ENCODE assay signal across 29 cellular contexts in genomic region chr3:11055496-11055895, GRCh38.
DNase-seq lines count a peak whose midpoint lies in the region; ATAC-seq, FAIRE-seq and TF ChIP-seq lines count a peak whose summit lies in the region.
"Had no signal": no experiment of that assay in that cellular context is flagged by ENCODE, and none has a peak within 500 bp of the region (broad histone marks: within the 10 kb centered on the region; RNA-seq: fewer than 3 reads in every experiment).

No MANE protein-coding gene starts in this region.

- H3K79me2 ChIP-seq in H1 (ENCODE audit: control insufficient read depth in 1 of 2, insufficient read depth in 2 of 2, low read length in 2 of 2) = no peaks in the 10 kb centered on the region

- peaks cover 0 to 3% (median 1%) of the 10 kb centered on the region in 4 experiments; a peak in 1 of 7 replicates for H3K4me1 ChIP-seq in H1 (replicated peaks in 1 of 4; ENCODE audit: control insufficient read depth in 3 of 4, insufficient read depth in 4 of 4, low read length in 3 of 4)
- H3K4me1 ChIP-seq: BE2C, Caco-2 had no signal

- FAIRE-seq in H1 (lab: Jason Lieb, UNC) = no peak
- FAIRE-seq: A204.1, A549, D721Med had no signal

- H4K20me1 ChIP-seq in H1 (replicated peaks in 1 of 2; ENCODE audit: control insufficient read depth in 1 of 2, insufficient read depth in 2 of 2, low read length in 2 of 2) = peaks cover 0 to 3% of the 10 kb centered on the region in 2 experiments
- H4K20me1 ChIP-seq: BLaER1; BLaER1 treated with 17β-estradiol and CSF1 and Interleukin-3, amounts not matched to agents 10 nM and 100 nM had no signal

- H3K56ac ChIP-seq in H1 (replicated peaks; ENCODE audit: insufficient read length, low read depth, low read length) = no peak overlapping the region

- no peak overlapping the region for H2AFZ ChIP-seq in H1 (ENCODE audit: low read length)

- H2BK5ac ChIP-seq in H1 (ENCODE audit: low read depth, low read length) = no peak overlapping the region

- no peak overlapping the region for H2BK120ac ChIP-seq in H1 (replicated peaks; ENCODE audit: low read depth, low read length)

- TF ChIP-seq POLR2A in H1 (IDR thresholded peaks at IDR 0.05; ENCODE audit: control extremely low read depth in 1 of 2, low read depth in 2 of 2, low read length in 2 of 2) = no peak

- peak overlapping the region; percentile 57; the same call in 1 of the 2 replicates for H4K8ac ChIP-seq in H1 (ENCODE audit: extremely low read depth, insufficient read depth, low read length)

- CTCF ChIA-PET in H1 (lab: Charles Lee; ENCODE audit: partially characterized antibody) = interaction anchor here (0.6 to 3.0 kb wide), 8 partner anchors 7 to 297 kb away, joined by 3 to 15 read pairs (median 4); no protein-coding TSS in a partner anchor

- no peak overlapping the region for H2BK15ac ChIP-seq in H1 (ENCODE audit: low read length)

- no peak overlapping the region for H3K18ac ChIP-seq in H1 (ENCODE audit: extremely low read depth, low read length)

- no peak for ATAC-seq in GM19467 (IDR thresholded peaks at IDR 0.05; ENCODE audit: unreplicated experiment)
- ATAC-seq: A549; CD8-positive, alpha-beta T cell had no signal

- no peak for TF ChIP-seq EP300 in H1 (IDR thresholded peaks at IDR 0.05; ENCODE audit: borderline replicate concordance in 1 of 2, low read depth in 2 of 2, low read length in 2 of 2)

- no peak overlapping the region for H4K5ac ChIP-seq in H1 (ENCODE audit: insufficient read length, low read depth, low read length)

- H4K91ac ChIP-seq in H1 (replicated peaks; ENCODE audit: insufficient read length, low read length) = no peak overlapping the region

- no peak overlapping the region for H2BK12ac ChIP-seq in H1 (ENCODE audit: low read depth, low read length)

- H3K27me3 ChIP-seq in H1 (replicated peaks in 1 of 4; ENCODE audit: control insufficient read depth in 3 of 4, extremely low read depth in 1 of 4, insufficient read depth in 3 of 4, low read length in 3 of 4) = peaks cover 0 to 5% (median 2%) of the 10 kb centered on the region in 4 experiments; a peak in 1 of 7 replicates
- H3K27me3 ChIP-seq: BE2C; BLaER1; BLaER1 treated with 17β-estradiol and CSF1 and Interleukin-3, amounts not matched to agents 10 nM and 100 nM had no signal

- H2AK5ac ChIP-seq in H1 (ENCODE audit: low read depth, low read length) = no peak overlapping the region

- no peaks in the 10 kb centered on the region for H3K9me3 ChIP-seq in H1 (ENCODE audit: insufficient read depth in 2 of 2, low read depth in 1 of 2, low read length in 1 of 2)
- H3K9me3 ChIP-seq: A549; BE2C; BLaER1; BLaER1 treated with 17β-estradiol and CSF1 and Interleukin-3, amounts not matched to agents 10 nM and 100 nM; Caco-2 had no signal

- TF ChIP-seq RAD21 in H1 (IDR thresholded peaks at IDR 0.05 in 1 of 2, conservative IDR thresholded peaks at IDR 0.05 in 1 of 2; ENCODE audit: low read depth in 2 of 2, low read length in 2 of 2) = no peak

- H2BK20ac ChIP-seq in H1 (ENCODE audit: low read length) = no peak overlapping the region

- no peak overlapping the region for H3K23ac ChIP-seq in H1 (ENCODE audit: insufficient read length)

- 92% methylated on average over 9 of the region's 10 CpGs; no CpG with 5 or more reads in 1 of the 2 experiments for WGBS in H1 (ENCODE audit: extremely low coverage in 1 of 2, insufficient coverage in 1 of 2, insufficient read length in 1 of 2, insufficient replicate concordance in 2 of 2, low coverage in 1 of 2, low lambda C conversion rate in 2 of 2, missing lambda C conversion rate in 1 of 2), 2 experiments

- H3K23me2 ChIP-seq in H1 (ENCODE audit: low read depth, low read length) = peaks cover 8% of the 10 kb centered on the region; the same call in 1 of the 2 replicates

- no peak for DNase-seq in H1 (ENCODE audit: low read depth in 1 of 2, low spot score in 2 of 2)
- DNase-seq: 8988T; ACHN; AML-193; BE2C; C1 segment of cervical spinal cord; Caco-2; Calu3; CD4-positive, alpha-beta memory T cell; CD4-positive, alpha-beta T cell; CD4-positive, CD25-positive, alpha-beta regulatory T cell; CD8-positive, alpha-beta memory T cell; CD8-positive, alpha-beta T cell; COR-L47; DMS 273 treated with DMSO at 0.1 percent for 48 hours; DMS153; DMS53; DMS79; DMS79 treated with DMSO at 0.1 percent for 48 hours; DND-41; EL had no signal

- no peak for TF ChIP-seq CTCF in H1 (IDR thresholded peaks at IDR 0.05; ENCODE audit: control extremely low read depth in 1 of 3, insufficient read depth in 1 of 3, low read depth in 1 of 3, low read length in 3 of 3)

- H3K4me2 ChIP-seq in H1 (ENCODE audit: insufficient read depth in 1 of 2, low read depth in 2 of 2, low read length in 2 of 2) = no peak overlapping the region
- H3K4me2 ChIP-seq: A549; BLaER1; BLaER1 treated with 17β-estradiol and CSF1 and Interleukin-3, amounts not matched to agents 10 nM and 100 nM had no signal

- H3K36me3 ChIP-seq in H1 (ENCODE audit: control insufficient read depth in 2 of 4, insufficient read depth in 4 of 4, low read length in 3 of 4) = no peaks in the 10 kb centered on the region
- H3K36me3 ChIP-seq: BE2C; BLaER1; BLaER1 treated with 17β-estradiol and CSF1 and Interleukin-3, amounts not matched to agents 10 nM and 100 nM had no signal

- POLR2A ChIA-PET in H1 (lab: Charles Lee; ENCODE audit: partially characterized antibody) = no interaction called here

- no peak overlapping the region for H3K4ac ChIP-seq in H1 (replicated peaks; ENCODE audit: insufficient read length, low read depth, low read length)

- no peak overlapping the region for H3K27ac ChIP-seq in H1 (ENCODE audit: low read depth, low read length)
- H3K27ac ChIP-seq: 22Rv1; A549; BLaER1; BLaER1 treated with 17β-estradiol and CSF1 and Interleukin-3, amounts not matched to agents 10 nM and 100 nM; C4-2B had no signal

- no peak overlapping the region for H3K9ac ChIP-seq in H1 (replicated peaks in 1 of 4; ENCODE audit: extremely low read depth in 1 of 4, low read depth in 3 of 4, low read length in 3 of 4)
- H3K9ac ChIP-seq: BLaER1; BLaER1 treated with 17β-estradiol and CSF1 and Interleukin-3, amounts not matched to agents 10 nM and 100 nM had no signal

- no peaks in the 10 kb centered on the region for H3K79me1 ChIP-seq in H1 (ENCODE audit: low read depth, low read length)

- H3K14ac ChIP-seq in H1 (ENCODE audit: insufficient read length) = no peak overlapping the region

- no peak overlapping the region for H3K4me3 ChIP-seq in H1 (ENCODE audit: extremely low read depth in 1 of 4, insufficient read depth in 2 of 4, low read depth in 3 of 4, low read length in 4 of 4)
- H3K4me3 ChIP-seq: A549; BLaER1; BLaER1 treated with 17β-estradiol and CSF1 and Interleukin-3, amounts not matched to agents 10 nM and 100 nM had no signal

TF ChIP-seq in H1, 55 proteins besides CTCF, POLR2A, EP300 and RAD21:
- TF ChIP-seq FOSL1 (IDR thresholded peaks at IDR 0.05; ENCODE audit: insufficient read depth, low read depth, low read length) (no peak), SRF (IDR thresholded peaks at IDR 0.05; ENCODE audit: low read depth, low read length) (no peak), KDM5A (IDR thresholded peaks at IDR 0.05; ENCODE audit: low read length) (no peak), SIN3A (conservative IDR thresholded peaks at IDR 0.05 in 1 of 2, IDR thresholded peaks at IDR 0.05 in 1 of 2; ENCODE audit: low read depth in 1 of 2, low read length in 2 of 2) (no peak), GABPA (IDR thresholded peaks at IDR 0.05; ENCODE audit: borderline replicate concordance, insufficient read depth, low read length) (no peak), POLR2AphosphoS5 (IDR thresholded peaks at IDR 0.05; ENCODE audit: low read depth, low read length) (no peak), SIRT6 (IDR thresholded peaks at IDR 0.05; ENCODE audit: low read length) (no peak), SAP30 (IDR thresholded peaks at IDR 0.05; ENCODE audit: insufficient read depth, insufficient replicate concordance, low read length) (no peak), CTBP2 (IDR thresholded peaks at IDR 0.05; ENCODE audit: borderline replicate concordance, insufficient read depth, insufficient read length, low read length) (no peak), YY1 (IDR thresholded peaks at IDR 0.05; ENCODE audit: low read depth, low read length) (no peak), GTF2F1 (IDR thresholded peaks at IDR 0.05; ENCODE audit: borderline replicate concordance, low read depth, low read length) (no peak), NANOG (IDR thresholded peaks at IDR 0.05; ENCODE audit: insufficient read depth, low read depth, low read length, poor library complexity, severe bottlenecking) (no peak), ASH2L (IDR thresholded peaks at IDR 0.05; ENCODE audit: low read length) (no peak), BACH1 (IDR thresholded peaks at IDR 0.05; ENCODE audit: low read length) (no peak), KDM1A (IDR thresholded peaks at IDR 0.05; ENCODE audit: borderline replicate concordance, low read length) (no peak)
- TF ChIP-seq, protein P1, sequence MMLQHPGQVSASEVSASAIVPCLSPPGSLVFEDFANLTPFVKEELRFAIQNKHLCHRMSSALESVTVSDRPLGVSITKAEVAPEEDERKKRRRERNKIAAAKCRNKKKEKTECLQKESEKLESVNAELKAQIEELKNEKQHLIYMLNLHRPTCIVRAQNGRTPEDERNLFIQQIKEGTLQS (IDR thresholded peaks at IDR 0.05; ENCODE audit: insufficient read depth, low read depth, low read length) = no peak
TF ChIP-seq in H1: peak in this region for 0.
